Comparison of ENCODE assay signal across 12 cellular contexts in genomic region chr17:4600563-4600962, GRCh38. TPM values are rescaled to one million over a fixed set of nuclear protein-coding genes. Genes with fewer than 3 reads are reported as not detected.
DNase-seq lines count a peak whose midpoint lies in the region; ATAC-seq, FAIRE-seq and TF ChIP-seq lines count a peak whose summit lies in the region.
"Had no signal": no experiment of that assay in that cellular context is flagged by ENCODE, and none has a peak within 500 bp of the region (broad histone marks: within the 10 kb centered on the region; RNA-seq: fewer than 3 reads in every experiment).

No MANE protein-coding gene starts in this region.

- DNase-seq in HTR-8/SVneo (ENCODE audit: insufficient read length, low spot score): no peak
- DNase-seq in WTC11 (ENCODE audit: low spot score): peak; percentile 45
- peak; percentile 46 for DNase-seq in mesendoderm
- DNase-seq in activated CD8-positive, alpha-beta memory T cell treated with anti-CD3 and anti-CD28 coated beads, Interleukin-2, amount 50 U/mL, for 48 hours: no peak
- DNase-seq in progenitor cell of endocrine pancreas (ENCODE audit: low spot score, unreplicated experiment): no peak
- DNase-seq in NOMO-1 (lab: John Stamatoyannopoulos, UW; ENCODE audit: unreplicated experiment in 2 of 2): no peak
- DNase-seq: activated CD4-positive, CD25-positive, alpha-beta regulatory T cell; activated T-cell treated with anti-CD3 and anti-CD28 coated beads, Interleukin-2, amount 50 U/mL, for 24 hours; C1 segment of cervical spinal cord; hippocampal formation; spleen; stimulated activated CD8-positive, alpha-beta memory T cell treated with anti-CD3 and anti-CD28 coated beads, Interleukin-4, amount 100 ng/mL, for 48 hours had no signal

- H3K9ac ChIP-seq in mesendoderm (ENCODE audit: low read length): no peak overlapping the region

- POLR2A ChIA-PET in WTC11 (lab: Charles Lee): interaction anchor here (0.8 kb wide), 1 partner anchor 14 kb away, joined by 3 read pairs; no protein-coding TSS in a partner anchor

- no peak overlapping the region for H3K4ac ChIP-seq in mesendoderm (ENCODE audit: low read depth, low read length)

- no peak overlapping the region for H2BK15ac ChIP-seq in mesendoderm (replicated peaks; ENCODE audit: low read depth)

- H3K4me1 Mint-ChIP-seq in WTC11 (peaks cover 27% of the 10 kb centered on the region), progenitor cell of endocrine pancreas (ENCODE audit: low read depth) (peaks cover 19% of the 10 kb centered on the region)

- H2AK5ac ChIP-seq in mesendoderm (ENCODE audit: low read length): no peak overlapping the region

- H3K4me3 ChIP-seq in mesendoderm (ENCODE audit: low read length): no peak overlapping the region
- H3K4me3 ChIP-seq: spleen had no signal

- no peak overlapping the region for H3K56ac ChIP-seq in mesendoderm (ENCODE audit: low read length)

- no peaks in the 10 kb centered on the region for H3K79me2 ChIP-seq in mesendoderm (ENCODE audit: control insufficient read depth, insufficient read depth, low read length)

- no peak overlapping the region for H3K27ac ChIP-seq in mesendoderm (ENCODE audit: low read depth, low read length)

- H3K23ac ChIP-seq in mesendoderm (ENCODE audit: low read length): no peak overlapping the region

- peaks cover 5% of the 10 kb centered on the region for H3K4me1 ChIP-seq in mesendoderm (ENCODE audit: control insufficient read depth, low read depth, low read length)

- no peak overlapping the region for H4K5ac ChIP-seq in mesendoderm (ENCODE audit: low read length)

- H3K4me3 Mint-ChIP-seq in WTC11: peak overlapping the region; percentile 39; the same call in 1 of the 2 replicates
- no peak overlapping the region for H3K4me3 Mint-ChIP-seq in progenitor cell of endocrine pancreas (ENCODE audit: low read depth)
- H3K4me3 Mint-ChIP-seq: activated T-cell treated with anti-CD3 and anti-CD28 coated beads, Interleukin-2, amount 50 U/mL, for 24 hours had no signal

- H4K8ac ChIP-seq in mesendoderm (ENCODE audit: low read depth, low read length): no peak overlapping the region

- no peaks in the 10 kb centered on the region for H3K79me1 ChIP-seq in mesendoderm (ENCODE audit: low read length)

- peak; percentile 54 for ATAC-seq in WTC11

- peak; percentile 65 for FAIRE-seq in HTR-8/SVneo (lab: Jason Lieb, UNC)

- no peaks in the 10 kb centered on the region for H3K27me3 ChIP-seq in mesendoderm (ENCODE audit: insufficient read depth, low read length, poor library complexity)

- TF ChIP-seq CTCF in WTC11 (IDR thresholded peaks at IDR 0.05) (no peak), progenitor cell of endocrine pancreas (IDR thresholded peaks at IDR 0.05; ENCODE audit: unreplicated experiment) (no peak)

- H3K4me2 ChIP-seq in mesendoderm (ENCODE audit: low read length): no peak overlapping the region

- H3K9me3 Mint-ChIP-seq in WTC11 (no peaks in the 10 kb centered on the region), progenitor cell of endocrine pancreas (ENCODE audit: low read depth) (no peaks in the 10 kb centered on the region)
- H3K9me3 Mint-ChIP-seq: activated T-cell treated with anti-CD3 and anti-CD28 coated beads, Interleukin-2, amount 50 U/mL, for 24 hours had no signal

- WGBS in mesendoderm (ENCODE audit: extremely low coverage, insufficient coverage, low lambda C conversion rate): no CpG with 5 or more reads among the region's 13 CpGs

- H3K27ac Mint-ChIP-seq in WTC11 (peak overlapping the region; percentile 70; the same call in 1 of the 2 replicates), progenitor cell of endocrine pancreas (no peak overlapping the region)
- H3K27ac Mint-ChIP-seq: activated T-cell treated with anti-CD3 and anti-CD28 coated beads, Interleukin-2, amount 50 U/mL, for 24 hours had no signal

- H2BK5ac ChIP-seq in mesendoderm (ENCODE audit: low read length): no peak overlapping the region

- no peaks in the 10 kb centered on the region for H3K36me3 ChIP-seq in mesendoderm (ENCODE audit: control insufficient read depth, insufficient read depth, low read length)
- H3K36me3 ChIP-seq: spleen had no signal

- H2BK120ac ChIP-seq in mesendoderm (ENCODE audit: low read depth, low read length): no peak overlapping the region

- no peaks in the 10 kb centered on the region for H3K36me3 Mint-ChIP-seq in WTC11
- H3K36me3 Mint-ChIP-seq in progenitor cell of endocrine pancreas (ENCODE audit: insufficient read depth): peaks cover 3% of the 10 kb centered on the region

- H3K27me3 Mint-ChIP-seq in WTC11 (ENCODE audit: low read depth) (no peaks in the 10 kb centered on the region), progenitor cell of endocrine pancreas (peaks cover 18% of the 10 kb centered on the region)

- H3K18ac ChIP-seq in mesendoderm (ENCODE audit: low read length): no peak overlapping the region

- CTCF ChIA-PET in WTC11 (lab: Charles Lee): interaction anchor here (3.5 to 4.6 kb wide), 2 partner anchors 24 to 34 kb away, joined by 28 to 30 read pairs; no protein-coding TSS in a partner anchor

TF ChIP-seq in WTC11, 78 proteins besides CTCF, POLR2A, EP300 and RAD21 (continues in another document):
- TF ChIP-seq EMX1 (CRISPR knock-in tag; IDR thresholded peaks at IDR 0.05): no peak
- no peak for TF ChIP-seq SMAD4 (CRISPR knock-in tag; IDR thresholded peaks at IDR 0.05)
- no peak for TF ChIP-seq SMAD3 (CRISPR knock-in tag; IDR thresholded peaks at IDR 0.05; ENCODE audit: borderline replicate concordance)
- TF ChIP-seq NFATC4 (CRISPR knock-in tag; IDR thresholded peaks at IDR 0.05): no peak
- TF ChIP-seq, protein P1, sequence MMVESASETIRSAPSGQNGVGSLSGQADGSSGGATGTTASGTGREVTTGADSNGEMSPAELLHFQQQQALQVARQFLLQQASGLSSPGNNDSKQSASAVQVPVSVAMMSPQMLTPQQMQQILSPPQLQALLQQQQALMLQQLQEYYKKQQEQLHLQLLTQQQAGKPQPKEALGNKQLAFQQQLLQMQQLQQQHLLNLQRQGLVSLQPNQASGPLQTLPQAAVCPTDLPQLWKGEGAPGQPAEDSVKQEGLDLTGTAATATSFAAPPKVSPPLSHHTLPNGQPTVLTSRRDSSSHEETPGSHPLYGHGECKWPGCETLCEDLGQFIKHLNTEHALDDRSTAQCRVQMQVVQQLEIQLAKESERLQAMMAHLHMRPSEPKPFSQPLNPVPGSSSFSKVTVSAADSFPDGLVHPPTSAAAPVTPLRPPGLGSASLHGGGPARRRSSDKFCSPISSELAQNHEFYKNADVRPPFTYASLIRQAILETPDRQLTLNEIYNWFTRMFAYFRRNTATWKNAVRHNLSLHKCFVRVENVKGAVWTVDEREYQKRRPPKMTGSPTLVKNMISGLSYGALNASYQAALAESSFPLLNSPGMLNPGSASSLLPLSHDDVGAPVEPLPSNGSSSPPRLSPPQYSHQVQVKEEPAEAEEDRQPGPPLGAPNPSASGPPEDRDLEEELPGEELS (CRISPR knock-in tag; IDR thresholded peaks at IDR 0.05): no peak
- no peak for TF ChIP-seq ZNF671 (CRISPR knock-in tag; IDR thresholded peaks at IDR 0.05)
- TF ChIP-seq TEAD1 (CRISPR knock-in tag; IDR thresholded peaks at IDR 0.05): no peak
- no peak for TF ChIP-seq ZNF281 (CRISPR knock-in tag; IDR thresholded peaks at IDR 0.05)
- TF ChIP-seq, protein P2, sequence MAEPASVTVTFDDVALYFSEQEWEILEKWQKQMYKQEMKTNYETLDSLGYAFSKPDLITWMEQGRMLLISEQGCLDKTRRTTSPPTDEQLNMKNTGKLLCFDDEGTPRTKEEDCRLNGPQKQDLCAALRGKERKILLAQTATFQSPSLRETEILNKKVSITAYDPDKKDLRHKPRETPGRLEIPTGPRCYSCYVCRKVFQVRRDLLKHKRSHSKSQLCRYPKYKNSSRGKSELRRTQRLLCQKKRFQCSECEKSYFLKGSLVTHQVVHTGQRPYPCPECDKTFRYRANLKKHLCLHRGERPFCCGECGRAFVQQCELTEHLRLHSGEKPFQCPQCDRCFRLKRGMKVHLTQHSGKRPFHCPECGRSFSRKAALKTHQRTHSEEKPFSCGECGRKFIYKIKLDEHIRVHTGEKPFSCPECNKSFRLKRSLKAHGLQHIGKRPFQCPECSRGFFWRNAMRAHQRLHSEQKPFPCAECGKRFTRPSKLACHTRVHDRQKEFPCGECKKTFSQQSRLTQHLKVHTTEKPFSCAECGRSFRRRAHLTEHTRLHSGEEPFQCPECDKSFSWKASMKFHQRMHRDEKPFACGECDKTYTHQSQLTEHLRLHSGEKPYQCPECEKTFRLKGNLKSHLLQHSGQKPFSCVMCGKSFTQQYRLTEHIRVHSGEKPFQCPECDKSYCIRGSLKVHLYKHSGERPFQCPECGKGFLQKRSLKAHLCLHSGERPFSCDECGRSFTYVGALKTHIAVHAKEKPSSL (CRISPR knock-in tag; conservative IDR thresholded peaks at IDR 0.05): no peak

RNA-seq across cellular contexts. Expression of gene SMTNL2, which starts 16.2 kb away (rescaled TPM):
- 2.7 to 3.8 TPM (median 3.8 TPM) in 3 replicates for total RNA-seq in WTC11 (2021)
- polyA plus RNA-seq in mesendoderm (2013, experiment 1 of 2): 0.73 TPM
- polyA plus RNA-seq in mesendoderm (2013, experiment 2 of 2): 0.60 TPM
- total RNA-seq in progenitor cell of endocrine pancreas: 8.3 and 8.6 TPM in 2 replicates

RNA-seq across cellular contexts. Expression of gene GGT6, which starts 40.2 kb away (rescaled TPM):
- total RNA-seq in WTC11 (2021) (0.07 to 0.37 TPM (median 0.18 TPM) in 3 replicates), progenitor cell of endocrine pancreas (not detected in 2 replicates)
- 0.06 TPM for polyA plus RNA-seq in mesendoderm (2013, experiment 1 of 2)
- 0.04 TPM for polyA plus RNA-seq in mesendoderm (2013, experiment 2 of 2)

RNA-seq across cellular contexts. Expression of gene ALOX15, which starts 40.9 kb away (rescaled TPM):
- total RNA-seq in WTC11 (2021): 0.32 to 0.82 TPM (median 0.50 TPM) in 3 replicates
- 0.17 TPM for polyA plus RNA-seq in mesendoderm (2013, experiment 1 of 2)
- 0.21 TPM for polyA plus RNA-seq in mesendoderm (2013, experiment 2 of 2)
- 0.33 and 0.69 TPM in 2 replicates for total RNA-seq in progenitor cell of endocrine pancreas

RNA-seq across cellular contexts. Expression of gene MYBBP1A, which starts 45.4 kb away (rescaled TPM):
- total RNA-seq in WTC11 (2021): 108 to 163 TPM (median 118 TPM) in 3 replicates
- polyA plus RNA-seq in mesendoderm (2013, experiment 1 of 2): 74.9 TPM
- 78.6 TPM for polyA plus RNA-seq in mesendoderm (2013, experiment 2 of 2)
- total RNA-seq in progenitor cell of endocrine pancreas: 55.2 and 55.6 TPM in 2 replicates

Comparison
In these comparisons a context has a peak if more than half of its experiments do, and no peak if none do; other contexts are left out.
1. DNase-seq: peak in WTC11 (single experiment) and mesendoderm (single experiment); none in HTR-8/SVneo (single experiment), activated CD8-positive, alpha-beta memory T cell treated with anti-CD3 and anti-CD28 coated beads, Interleukin-2, amount 50 U/mL, for 48 hours (single experiment), progenitor cell of endocrine pancreas (single experiment) and NOMO-1 (0 of 2).